1 cellular context compared by ENCODE assay signal in genomic region chr3:161673845-161674244, GRCh38.
A peak's percentile ranks its signal among the peaks of the same experiment; 100 is the strongest.
TF ChIP-seq lines count a peak whose summit lies in the region.

No MANE protein-coding gene starts in this region.

TF ChIP-seq in GM23338, 12 proteins besides CTCF, POLR2A, EP300 and RAD21:
- TF ChIP-seq ZNF462 (CRISPR knock-in tag; IDR thresholded peaks at IDR 0.05) (peak; percentile 85), STAT1 (IDR thresholded peaks at IDR 0.05; ENCODE audit: unreplicated experiment) (no peak), NANOG (IDR thresholded peaks at IDR 0.05; ENCODE audit: borderline replicate concordance) (peak; percentile 55; the same call in 1 of the 2 replicates), EZH2phosphoT487 (IDR thresholded peaks at IDR 0.05; ENCODE audit: unreplicated experiment) (no peak)
- TF ChIP-seq, protein P1, sequence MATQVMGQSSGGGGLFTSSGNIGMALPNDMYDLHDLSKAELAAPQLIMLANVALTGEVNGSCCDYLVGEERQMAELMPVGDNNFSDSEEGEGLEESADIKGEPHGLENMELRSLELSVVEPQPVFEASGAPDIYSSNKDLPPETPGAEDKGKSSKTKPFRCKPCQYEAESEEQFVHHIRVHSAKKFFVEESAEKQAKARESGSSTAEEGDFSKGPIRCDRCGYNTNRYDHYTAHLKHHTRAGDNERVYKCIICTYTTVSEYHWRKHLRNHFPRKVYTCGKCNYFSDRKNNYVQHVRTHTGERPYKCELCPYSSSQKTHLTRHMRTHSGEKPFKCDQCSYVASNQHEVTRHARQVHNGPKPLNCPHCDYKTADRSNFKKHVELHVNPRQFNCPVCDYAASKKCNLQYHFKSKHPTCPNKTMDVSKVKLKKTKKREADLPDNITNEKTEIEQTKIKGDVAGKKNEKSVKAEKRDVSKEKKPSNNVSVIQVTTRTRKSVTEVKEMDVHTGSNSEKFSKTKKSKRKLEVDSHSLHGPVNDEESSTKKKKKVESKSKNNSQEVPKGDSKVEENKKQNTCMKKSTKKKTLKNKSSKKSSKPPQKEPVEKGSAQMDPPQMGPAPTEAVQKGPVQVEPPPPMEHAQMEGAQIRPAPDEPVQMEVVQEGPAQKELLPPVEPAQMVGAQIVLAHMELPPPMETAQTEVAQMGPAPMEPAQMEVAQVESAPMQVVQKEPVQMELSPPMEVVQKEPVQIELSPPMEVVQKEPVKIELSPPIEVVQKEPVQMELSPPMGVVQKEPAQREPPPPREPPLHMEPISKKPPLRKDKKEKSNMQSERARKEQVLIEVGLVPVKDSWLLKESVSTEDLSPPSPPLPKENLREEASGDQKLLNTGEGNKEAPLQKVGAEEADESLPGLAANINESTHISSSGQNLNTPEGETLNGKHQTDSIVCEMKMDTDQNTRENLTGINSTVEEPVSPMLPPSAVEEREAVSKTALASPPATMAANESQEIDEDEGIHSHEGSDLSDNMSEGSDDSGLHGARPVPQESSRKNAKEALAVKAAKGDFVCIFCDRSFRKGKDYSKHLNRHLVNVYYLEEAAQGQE (IDR thresholded peaks at IDR 0.05; ENCODE audit: unreplicated experiment), result no peak
